ENCODE assay signal across 8 cellular contexts in the genomic region with DNA sequence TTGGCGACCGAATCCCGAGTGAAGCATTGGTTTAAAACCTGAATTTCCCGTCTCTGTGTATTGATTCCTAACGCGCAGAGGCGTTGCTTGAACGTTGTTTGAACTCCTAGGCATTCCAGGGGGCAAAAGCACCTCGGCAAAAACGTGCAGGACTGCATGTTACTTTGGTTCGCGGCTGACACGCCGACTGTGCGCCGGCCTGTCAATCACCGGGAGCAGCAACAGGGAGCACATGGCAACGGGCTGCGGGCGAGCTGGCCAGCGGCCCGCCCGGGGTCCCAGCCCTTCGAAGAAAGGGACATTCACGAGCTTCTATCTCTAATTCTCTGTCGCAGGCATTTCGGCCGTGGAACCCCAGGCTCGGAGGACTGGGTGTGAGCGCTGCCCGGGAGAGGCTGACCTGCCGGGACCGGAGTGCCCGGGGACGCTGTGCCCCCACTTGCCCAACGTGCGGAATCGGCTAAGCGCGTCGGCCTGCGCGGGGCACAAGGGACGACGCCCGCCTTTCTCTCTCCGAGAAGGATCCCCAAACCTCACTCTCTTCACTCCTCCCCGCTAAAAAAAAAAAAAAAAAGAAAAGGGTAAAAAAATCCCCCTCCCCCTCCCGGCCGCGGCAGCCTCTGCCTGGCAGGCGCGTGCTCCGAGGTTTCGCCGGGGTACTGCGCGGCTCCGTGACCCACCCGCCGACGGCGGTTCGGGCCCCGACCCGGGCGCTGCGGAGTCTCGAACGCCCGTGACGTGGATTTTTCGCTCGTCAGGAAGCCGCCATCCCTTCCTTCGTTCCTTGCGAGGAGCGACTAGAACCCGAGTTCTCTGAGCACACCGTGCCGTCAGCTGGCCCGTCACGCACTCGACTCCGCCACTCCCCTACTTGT. TPM values are rescaled to one million over a fixed set of nuclear protein-coding genes. Genes with fewer than 3 reads are reported as not detected.
DNase-seq lines count a peak whose midpoint lies in the region; ATAC-seq and TF ChIP-seq lines count a peak whose summit lies in the region.

No MANE protein-coding gene starts in this region.

- POLR2A ChIA-PET in naive thymus-derived CD4-positive, alpha-beta T cell (lab: Charles Lee), result interaction anchor here (0.8 to 1.3 kb wide), 3 partner anchors 8 to 278 kb away, joined by 3 to 4 read pairs (median 3); no protein-coding TSS in a partner anchor

- CTCF ChIA-PET in naive thymus-derived CD4-positive, alpha-beta T cell (lab: Charles Lee), result interaction anchor here (0.5 kb wide), 1 partner anchor 214 kb away, joined by 3 read pairs; no protein-coding TSS in a partner anchor

- DNase-seq in DMS153 (lab: John Stamatoyannopoulos, UW) (peak; percentile 45), DMS153 treated with DMSO at 0.1 percent for 48 hours (lab: John Stamatoyannopoulos, UW; ENCODE audit: unreplicated experiment) (no peak), NCI-H2227 treated with DMSO at 0.1 percent for 48 hours (lab: John Stamatoyannopoulos, UW) (peak; percentile 27), activated T-cell treated with anti-CD3 and anti-CD28 coated beads for 24 hours (ENCODE audit: low read depth) (peak; percentile 23), esophagus muscularis mucosa (ENCODE audit: extremely low spot score) (no peak), testis (peak; percentile 77)
- DNase-seq in naive thymus-derived CD4-positive, alpha-beta T cell, result peak in 8 of 9 donors; percentile 8 to 62 (median 29)

- H3K4me1 ChIP-seq in esophagus muscularis mucosa (peaks cover 0 to 32% (median 20%) of the 10 kb centered on the region in 4 donors), testis (no peaks in the 10 kb centered on the region)
- H3K4me1 ChIP-seq in naive thymus-derived CD4-positive, alpha-beta T cell (ENCODE audit: control insufficient read depth in 2 of 2, insufficient read depth in 2 of 2, low read length in 2 of 2), result peaks cover 0 to 17% of the 10 kb centered on the region in 2 donors

- intact Hi-C loops in esophagus muscularis mucosa (cut with DNase I) (loop anchor here (5.0 to 10.0 kb wide), 5 partner anchors 153 to 435 kb away; no protein-coding TSS in a partner anchor), testis (cut with DNase I; ENCODE audit: low total_unique reads) (no loop called here)
- intact Hi-C loops in naive thymus-derived CD4-positive, alpha-beta T cell (cut with micrococcal nuclease), result loop anchor here (1.0 to 10.0 kb wide), 12 partner anchors 47 to 1700 kb away; partner anchors contain the start of genes ANXA5 (in 2 of the 2), NUDT6 (in 2 of the 2), ANKRD50 (in 1 of the 2) and BBS12 (in 1 of the 2)

- H3K27me3 Mint-ChIP-seq in naive thymus-derived CD4-positive, alpha-beta T cell, result peaks cover 11 to 38% (median 19%) of the 10 kb centered on the region in 5 donors

- H3K36me3 ChIP-seq in esophagus muscularis mucosa (peaks cover 6 to 48% (median 11%) of the 10 kb centered on the region in 4 donors), testis (ENCODE audit: low read depth, missing control alignments) (no peaks in the 10 kb centered on the region)
- no peaks in the 10 kb centered on the region for H3K36me3 ChIP-seq in naive thymus-derived CD4-positive, alpha-beta T cell (ENCODE audit: control insufficient read depth in 2 of 3, insufficient read depth in 3 of 3, low read length in 3 of 3)

- H3K27ac Mint-ChIP-seq in naive thymus-derived CD4-positive, alpha-beta T cell, result peak overlapping the region in 8 of 9 donors; percentile 13 to 91 (median 74)

- peak overlapping the region; percentile 88 to 94 (median 92) for H3K4me3 ChIP-seq in esophagus muscularis mucosa
- H3K4me3 ChIP-seq in naive thymus-derived CD4-positive, alpha-beta T cell (ENCODE audit: low read length), result peak overlapping the region; percentile 69
- H3K4me3 ChIP-seq in testis, result peak overlapping the region; percentile 77 to 84

- H3K27ac ChIP-seq in esophagus muscularis mucosa (replicated peaks in 1 of 4) (peak overlapping the region; percentile 92 to 95 (median 94)), testis (peak overlapping the region; percentile 91 to 93)
- peak overlapping the region; percentile 52 for H3K27ac ChIP-seq in naive thymus-derived CD4-positive, alpha-beta T cell (ENCODE audit: low read depth, low read length)

- 0% methylated on average over 48 of the region's 85 CpGs for WGBS in esophagus muscularis mucosa
- WGBS in testis, 2 donors, result 0 to 1% methylated on average over 31 to 85 of the region's 85 CpGs

- H3K27me3 ChIP-seq in esophagus muscularis mucosa, result no peaks in the 10 kb centered on the region
- H3K27me3 ChIP-seq in naive thymus-derived CD4-positive, alpha-beta T cell (ENCODE audit: control insufficient read depth in 2 of 2, insufficient read depth in 2 of 2, low read length in 2 of 2), result peaks cover 0 to 3% of the 10 kb centered on the region in 2 donors
- H3K27me3 ChIP-seq in testis, result no peaks in the 10 kb centered on the region

- H3K9me3 ChIP-seq in esophagus muscularis mucosa (no peaks in the 10 kb centered on the region), testis (no peaks in the 10 kb centered on the region)
- H3K9me3 ChIP-seq in naive thymus-derived CD4-positive, alpha-beta T cell (ENCODE audit: control insufficient read depth in 2 of 3, low read length in 3 of 3), result no peaks in the 10 kb centered on the region

- ATAC-seq in HG02970 (IDR thresholded peaks at IDR 0.05; ENCODE audit: low FRiP score, unreplicated experiment), result peak; percentile 5
- peak; percentile 30 for ATAC-seq in naive thymus-derived CD4-positive, alpha-beta T cell

- TF ChIP-seq EP300 in esophagus muscularis mucosa (IDR thresholded peaks at IDR 0.05), result no peak

- peak overlapping the region; percentile 81 to 92 (median 88) for H3K4me3 Mint-ChIP-seq in naive thymus-derived CD4-positive, alpha-beta T cell

- H3K4me1 Mint-ChIP-seq in naive thymus-derived CD4-positive, alpha-beta T cell, result peaks cover 14 to 43% (median 19%) of the 10 kb centered on the region in 7 donors

- TF ChIP-seq CTCF in esophagus muscularis mucosa (IDR thresholded peaks at IDR 0.05) (no peak), testis (IDR thresholded peaks at IDR 0.05) (no peak)

- H3K36me3 Mint-ChIP-seq in naive thymus-derived CD4-positive, alpha-beta T cell, result peaks cover 0 to 12% (median 0%) of the 10 kb centered on the region in 5 donors

- no peaks in the 10 kb centered on the region for H3K9me3 Mint-ChIP-seq in naive thymus-derived CD4-positive, alpha-beta T cell

- TF ChIP-seq POLR2A in esophagus muscularis mucosa (IDR thresholded peaks at IDR 0.05; ENCODE audit: low read depth), result no peak
- TF ChIP-seq POLR2A in testis (IDR thresholded peaks at IDR 0.05), result no peak

RNA-seq across cellular contexts. Expression of gene SPRY1, which starts 0.9 kb away (rescaled TPM):
- total RNA-seq in esophagus muscularis mucosa (100 to 1,000 TPM; 103 to 136 (median 136) TPM), testis (10 to 100 TPM; 36.0 to 52.0 TPM)
- 10 to 100 TPM in 2 of 5 experiments, 1 to 10 TPM in 3; 2.5 to 20.5 (median 6.2) TPM for total RNA-seq in naive thymus-derived CD4-positive, alpha-beta T cell
- 1 to 10 TPM; 1.6 to 4.3 TPM for polyA plus RNA-seq in naive thymus-derived CD4-positive, alpha-beta T cell
- 30.2 TPM for polyA plus RNA-seq in testis (ENCODE audit: insufficient read depth, low read depth, low replicate concordance)

Comparison
In these comparisons a context has a peak if more than half of its experiments do, and no peak if none do; other contexts are left out.
1. DNase-seq: peak in DMS153 (single experiment), NCI-H2227 treated with DMSO at 0.1 percent for 48 hours (single experiment), activated T-cell treated with anti-CD3 and anti-CD28 coated beads for 24 hours (single experiment), naive thymus-derived CD4-positive, alpha-beta T cell (8 of 9) and testis (single experiment); none in DMS153 treated with DMSO at 0.1 percent for 48 hours (single experiment) and esophagus muscularis mucosa (single experiment).
2. Peak in every context shown above with its lines, with median percentiles within 50 percentile points of each other: H3K27ac ChIP-seq and H3K4me3 ChIP-seq.